ENCODE assay signal across 13 cellular contexts in genomic region chr3:172659246-172660002, GRCh38. TPM values are rescaled to one million over a fixed set of nuclear protein-coding genes. Genes with fewer than 3 reads are reported as not detected.
DNase-seq lines count a peak whose midpoint lies in the region; ATAC-seq and TF ChIP-seq lines count a peak whose summit lies in the region.
"Had no signal": no experiment of that assay in that cellular context is flagged by ENCODE, and none has a peak within 500 bp of the region (broad histone marks: within the 10 kb centered on the region; RNA-seq: fewer than 3 reads in every experiment).

No MANE protein-coding gene starts in this region.

- H3F3A ChIP-seq in smooth muscle cell (ENCODE audit: low read depth), result no peaks in the 10 kb centered on the region

- H3K4me1 ChIP-seq in HUES48 (ENCODE audit: control insufficient read depth, insufficient read depth, low read length) (0 out of 2 replicates have a peak, but pooled peaks cover 12% of the 10 kb centered on the region), hepatocyte (ENCODE audit: insufficient read depth) (no peaks in the 10 kb centered on the region), smooth muscle cell (ENCODE audit: low read depth) (no peaks in the 10 kb centered on the region), tibial artery (no peaks in the 10 kb centered on the region)

- H2AFZ ChIP-seq in hepatocyte, result no peak overlapping the region
- H2AFZ ChIP-seq in smooth muscle cell (ENCODE audit: low read depth), result no peak overlapping the region

- H4K20me1 ChIP-seq in hepatocyte (ENCODE audit: insufficient read depth, poor library complexity, severe bottlenecking) (no peaks in the 10 kb centered on the region), smooth muscle cell (ENCODE audit: low read depth) (no peaks in the 10 kb centered on the region)

- WGBS in hepatocyte (ENCODE audit: low lambda C conversion rate, missing lambda C conversion rate), result 81% methylated on average over 3 of the region's 3 CpGs
- whole genome bisulfite sequencing in smooth muscle cell (ENCODE audit: low lambda C conversion rate), result 81% methylated on average over 3 of the region's 3 CpGs

- H3K9me3 ChIP-seq in HUES48 (ENCODE audit: control insufficient read depth, insufficient read depth, low read length) (no peaks in the 10 kb centered on the region), hepatocyte (ENCODE audit: low read depth) (no peaks in the 10 kb centered on the region), smooth muscle cell (replicated peaks; ENCODE audit: low read depth) (no peaks in the 10 kb centered on the region), tibial artery (no peaks in the 10 kb centered on the region)

- no peaks in the 10 kb centered on the region for H3K36me3 ChIP-seq in HUES48 (ENCODE audit: control insufficient read depth, insufficient read depth, low read length)
- no peaks in the 10 kb centered on the region for H3K36me3 ChIP-seq in hepatocyte (replicated peaks; ENCODE audit: insufficient read depth, low read depth)
- no peaks in the 10 kb centered on the region for H3K36me3 ChIP-seq in smooth muscle cell (ENCODE audit: low read depth)
- H3K36me3 ChIP-seq in tibial artery, result no peaks in the 10 kb centered on the region

- intact Hi-C loops in tibial artery (cut with DNase I; ENCODE audit: low total_unique reads), result loop anchor here (10.0 kb wide), 1 partner anchor 175 kb away; no protein-coding TSS in a partner anchor

- H3K9ac ChIP-seq in HUES48 (ENCODE audit: low read depth, low read length), result no peak overlapping the region
- H3K9ac ChIP-seq in smooth muscle cell (ENCODE audit: low read depth), result no peak overlapping the region

- H3K79me2 ChIP-seq in hepatocyte (no peaks in the 10 kb centered on the region), smooth muscle cell (ENCODE audit: low read depth) (no peaks in the 10 kb centered on the region)

- no peak for DNase-seq in hepatocyte (ENCODE audit: low spot score)
- no peak for DNase-seq in smooth muscle cell (lab: John Stamatoyannopoulos, UW; ENCODE audit: unreplicated experiment)
- no peak for DNase-seq in tibial artery
- DNase-seq: activated CD8-positive, alpha-beta memory T cell treated with anti-CD3 and anti-CD28 coated beads, Interleukin-2, amount 10 ng/mL, durations not matched to agents 7 days and 5 days; CD8-positive, alpha-beta memory T cell; naive B cell; NCI-H1436 treated with DMSO at 0.1 percent for 48 hours; NCI-H526 treated with DMSO at 0.1 percent for 48 hours; SIG-M5 had no signal

- ATAC-seq in SK-N-SH treated with all-trans-retinoic acid at 6 μM for 48 hours (peak; percentile 62), GM19463 (IDR thresholded peaks at IDR 0.05; ENCODE audit: unreplicated experiment) (no peak), GM21619 (IDR thresholded peaks at IDR 0.05; ENCODE audit: unreplicated experiment) (no peak)
- ATAC-seq: activated CD8-positive, alpha-beta memory T cell treated with anti-CD3 and anti-CD28 coated beads, Interleukin-2, amount 10 ng/mL, durations not matched to agents 7 days and 5 days had no signal

- H3K4me3 ChIP-seq in HUES48 (ENCODE audit: low read depth, low read length) (no peak overlapping the region), hepatocyte (no peak overlapping the region), smooth muscle cell (no peak overlapping the region), tibial artery (no peak overlapping the region)

- no peak overlapping the region for H3K4me2 ChIP-seq in hepatocyte
- H3K4me2 ChIP-seq in smooth muscle cell, result no peak overlapping the region

- H3K27ac ChIP-seq in HUES48 (ENCODE audit: low read depth, low read length) (peak overlapping the region; percentile 45), hepatocyte (peak overlapping the region; percentile 10), smooth muscle cell (ENCODE audit: low read depth) (peak overlapping the region; percentile 40), tibial artery (no peak overlapping the region)

- H3K27me3 ChIP-seq in HUES48 (ENCODE audit: control insufficient read depth, insufficient read depth, low read length), result no peaks in the 10 kb centered on the region
- H3K27me3 ChIP-seq in hepatocyte, result no peaks in the 10 kb centered on the region
- no peaks in the 10 kb centered on the region for H3K27me3 ChIP-seq in smooth muscle cell (ENCODE audit: low read depth)
- H3K27me3 ChIP-seq in tibial artery, result no peaks in the 10 kb centered on the region

- no peaks in the 10 kb centered on the region for H3K9me2 ChIP-seq in hepatocyte (replicated peaks; ENCODE audit: insufficient read depth)

- TF ChIP-seq CTCF in hepatocyte (IDR thresholded peaks at IDR 0.05; ENCODE audit: poor library complexity), result no peak
- TF ChIP-seq CTCF in smooth muscle cell (IDR thresholded peaks at IDR 0.05; ENCODE audit: borderline replicate concordance, insufficient read depth, poor library complexity, severe bottlenecking), result no peak
- TF ChIP-seq CTCF in tibial artery (IDR thresholded peaks at IDR 0.05), result no peak

TF ChIP-seq in SK-N-SH treated with all-trans-retinoic acid at 6 μM for 48 hours, 23 proteins besides CTCF, POLR2A, EP300 and RAD21 (continues in another document):
- TF ChIP-seq ESRRG (CRISPR knock-in tag; IDR thresholded peaks at IDR 0.05), result no peak
- no peak for TF ChIP-seq OSR1 (CRISPR knock-in tag; IDR thresholded peaks at IDR 0.05)
- no peak for TF ChIP-seq PATZ1 (CRISPR knock-in tag; IDR thresholded peaks at IDR 0.05; ENCODE audit: borderline replicate concordance)
- no peak for TF ChIP-seq ZNF8 (CRISPR knock-in tag; IDR thresholded peaks at IDR 0.05)
- TF ChIP-seq CREB5 (CRISPR knock-in tag; IDR thresholded peaks at IDR 0.05; ENCODE audit: low read depth), result no peak
- TF ChIP-seq ISL1 (CRISPR knock-in tag; IDR thresholded peaks at IDR 0.05), result no peak
- TF ChIP-seq ZFP3 (CRISPR knock-in tag; IDR thresholded peaks at IDR 0.05), result no peak
- TF ChIP-seq TSHZ2 (CRISPR knock-in tag; IDR thresholded peaks at IDR 0.05), result no peak
- no peak for TF ChIP-seq RARB (CRISPR knock-in tag; IDR thresholded peaks at IDR 0.05)
- no peak for TF ChIP-seq PPARA (CRISPR knock-in tag; IDR thresholded peaks at IDR 0.05; ENCODE audit: borderline replicate concordance)

RNA-seq across cellular contexts. Expression of gene NCEH1, which starts 51.4 kb away (rescaled TPM):
- total RNA-seq in hepatocyte (10.4 and 10.5 TPM in 2 replicates), smooth muscle cell (4.6 and 5.3 TPM in 2 replicates)
- polyA plus RNA-seq in hepatocyte (3.3 and 4.7 TPM in 2 replicates), smooth muscle cell (1.9 and 3.6 TPM in 2 replicates)

Comparison
In these comparisons a context has a peak if more than half of its experiments do, and no peak if none do; other contexts are left out.
1. H3K27ac ChIP-seq: peak in HUES48 (single experiment), hepatocyte (single experiment) and smooth muscle cell (single experiment); none in tibial artery (0 of 2).